In the genomic region with DNA sequence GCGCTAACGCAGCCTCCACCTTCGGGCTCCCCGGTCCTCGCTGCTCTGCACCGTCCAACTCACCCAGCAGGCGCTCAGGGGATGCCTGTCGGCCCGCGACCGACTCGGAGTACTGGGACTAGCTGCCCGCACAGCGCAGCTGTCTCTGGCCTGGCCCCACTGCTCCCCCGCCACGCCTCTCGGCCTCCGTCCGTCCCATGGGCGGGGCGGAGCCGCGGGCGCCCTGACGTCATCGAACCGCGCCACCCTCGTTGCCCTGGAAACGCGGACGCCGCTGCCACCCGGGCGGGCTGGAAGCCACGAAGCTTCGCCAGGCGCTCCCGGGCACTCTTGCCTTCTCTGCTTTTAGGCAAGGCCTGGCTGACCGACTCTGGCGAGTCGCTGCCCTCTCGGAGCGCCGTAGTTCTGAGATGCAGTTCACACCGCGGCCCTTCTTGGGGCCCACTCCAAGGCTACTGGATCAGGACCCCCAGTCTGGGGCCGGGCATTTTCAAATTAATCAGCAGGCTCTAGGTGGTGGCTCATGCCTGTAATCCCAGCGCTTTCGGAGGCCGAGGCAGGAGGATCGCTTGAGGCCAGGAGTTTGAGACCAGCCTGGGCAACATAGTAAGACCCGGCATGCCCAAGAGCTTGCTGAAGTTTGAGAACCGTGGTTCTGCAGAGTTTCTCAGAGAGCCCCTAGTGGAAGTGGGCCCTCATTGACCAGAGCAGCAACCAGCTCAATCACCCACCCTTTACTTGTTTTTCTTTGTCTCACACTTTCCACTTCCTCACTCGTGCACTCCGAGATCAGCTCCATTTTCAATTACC, we compare ENCODE assay signal across 9 cellular contexts. TPM values are rescaled to one million over a fixed set of nuclear protein-coding genes. Genes with fewer than 3 reads are reported as not detected.
A peak's percentile ranks its signal among the peaks of the same experiment; 100 is the strongest.
DNase-seq lines count a peak whose midpoint lies in the region; ATAC-seq, FAIRE-seq and TF ChIP-seq lines count a peak whose summit lies in the region.
"Had no signal": no experiment of that assay in that cellular context is flagged by ENCODE, and none has a peak within 500 bp of the region (broad histone marks: within the 10 kb centered on the region; RNA-seq: fewer than 3 reads in every experiment).

No MANE protein-coding gene starts in this region.

- no peaks in the 10 kb centered on the region for H4K20me1 ChIP-seq in HepG2 (ENCODE audit: insufficient read depth, low read length)

- H3K9me3 Mint-ChIP-seq in activated CD4-positive, alpha-beta T cell treated with anti-CD3 and anti-CD28 coated beads, Interleukin-2, amount 10 ng/mL, durations not matched to agents 7 days and 5 days, result no peaks in the 10 kb centered on the region

- POLR2A ChIA-PET in activated CD4-positive, alpha-beta T cell treated with anti-CD3 and anti-CD28 coated beads, Interleukin-2, amount 10 ng/mL, durations not matched to agents 7 days and 5 days (lab: Charles Lee), result interaction anchor here (0.6 kb wide), 1 partner anchor 9 kb away, joined by 4 read pairs; no protein-coding TSS in a partner anchor
- POLR2A ChIA-PET in HepG2 (lab: Yijun Ruan, JAX), result interaction anchor here (0.7 to 2.9 kb wide), 3 partner anchors 10 to 161 kb away, joined by 3 to 30 read pairs (median 3); partner anchors contain the start of genes ACOX3 and TRMT44

- no peaks in the 10 kb centered on the region for H3K9me3 ChIP-seq in HepG2 (ENCODE audit: low read length)

- no peaks in the 10 kb centered on the region for H3K79me2 ChIP-seq in HepG2 (ENCODE audit: insufficient read depth, low read length)

- no peak for TF ChIP-seq RAD21 in HepG2 (CRISPR knock-in tag; IDR thresholded peaks at IDR 0.05)

- peak overlapping the region; percentile 67 for H3K27ac ChIP-seq in C4-2B
- peak overlapping the region; percentile 70 for H3K27ac ChIP-seq in HepG2 (ENCODE audit: extremely low read length, insufficient read depth, low read length)

- TF ChIP-seq EP300 in HepG2 (IDR thresholded peaks at IDR 0.05; ENCODE audit: low read depth in 2 of 2, low read length in 2 of 2) (no peak), HepG2 (CRISPR knock-in tag; IDR thresholded peaks at IDR 0.05; ENCODE audit: borderline replicate concordance) (peak; percentile 22; the same call in 1 of the 2 replicates)

- H3K4me2 ChIP-seq in HepG2 (ENCODE audit: low read depth, low read length), result peak overlapping the region; percentile 99

- ATAC-seq in GM19328 (IDR thresholded peaks at IDR 0.05; ENCODE audit: unreplicated experiment) (peak; percentile 88), HG03460 (IDR thresholded peaks at IDR 0.05; ENCODE audit: unreplicated experiment) (peak; percentile 93), HepG2 (peak; percentile 97)

- peak; percentile 81 to 85 for TF ChIP-seq POLR2A in HepG2 (IDR thresholded peaks at IDR 0.05; ENCODE audit: insufficient read depth in 1 of 2, low read depth in 2 of 2, low read length in 2 of 2)

- WGBS in HepG2 (ENCODE audit: low lambda C conversion rate), result 5% methylated on average over 8 of the region's 56 CpGs

- peak; percentile 51 for TF ChIP-seq CTCF in C4-2B (conservative IDR thresholded peaks at IDR 0.05)
- no peak for TF ChIP-seq CTCF in HepG2 (CRISPR knock-in tag; IDR thresholded peaks at IDR 0.05)

- peak overlapping the region; percentile 92 for H3K4me3 Mint-ChIP-seq in activated CD4-positive, alpha-beta T cell treated with anti-CD3 and anti-CD28 coated beads, Interleukin-2, amount 10 ng/mL, durations not matched to agents 7 days and 5 days

- peaks cover 26% of the 10 kb centered on the region for H3K4me1 Mint-ChIP-seq in activated CD4-positive, alpha-beta T cell treated with anti-CD3 and anti-CD28 coated beads, Interleukin-2, amount 10 ng/mL, durations not matched to agents 7 days and 5 days

- peak overlapping the region; percentile 79 for H3K9ac ChIP-seq in HepG2 (ENCODE audit: insufficient read depth, low read depth, low read length)

- H3K36me3 ChIP-seq in HepG2 (replicated peaks in 1 of 2; ENCODE audit: control insufficient read depth in 1 of 2, insufficient read depth in 2 of 2, low read length in 2 of 2), result no peaks in the 10 kb centered on the region

- no TSS peak for BruUV-seq in HepG2 (replicated peaks; lab: Mats Ljungman, UMichigan)

- H3K36me3 Mint-ChIP-seq in activated CD4-positive, alpha-beta T cell treated with anti-CD3 and anti-CD28 coated beads, Interleukin-2, amount 10 ng/mL, durations not matched to agents 7 days and 5 days (ENCODE audit: low read depth), result no peaks in the 10 kb centered on the region

- peak overlapping the region; percentile 87 for H3K27ac Mint-ChIP-seq in activated CD4-positive, alpha-beta T cell treated with anti-CD3 and anti-CD28 coated beads, Interleukin-2, amount 10 ng/mL, durations not matched to agents 7 days and 5 days

- H3K4me3 ChIP-seq in HepG2 (replicated peaks in 1 of 3; ENCODE audit: insufficient read depth in 1 of 3, low read depth in 2 of 3, low read length in 3 of 3), result peak overlapping the region; percentile 77 to 91 (median 79)

- FAIRE-seq in HepG2 (lab: Jason Lieb, UNC), result peak; percentile 42
- FAIRE-seq: islet of Langerhans had no signal

- in situ Hi-C loops in HepG2 (cut with HindIII; ENCODE audit: extremely low pct_ligation_motif_present, low pct_unique_long_range_greater_than_20kb), result no loop called here

- CTCF ChIA-PET in activated CD4-positive, alpha-beta T cell treated with anti-CD3 and anti-CD28 coated beads, Interleukin-2, amount 10 ng/mL, durations not matched to agents 7 days and 5 days (lab: Charles Lee), result interaction anchor here (0.6 to 1.2 kb wide), 8 partner anchors 8 to 276 kb away, joined by 3 to 6 read pairs (median 3); no protein-coding TSS in a partner anchor
- CTCF ChIA-PET in HepG2 (lab: Yijun Ruan, JAX; ENCODE audit: low intra/inter-chr PET ratio, low total read pairs), result no interaction called here

- no peaks in the 10 kb centered on the region for H3K27me3 Mint-ChIP-seq in activated CD4-positive, alpha-beta T cell treated with anti-CD3 and anti-CD28 coated beads, Interleukin-2, amount 10 ng/mL, durations not matched to agents 7 days and 5 days

- H3K4me1 ChIP-seq in HepG2 (ENCODE audit: insufficient read depth, low read length), result peaks cover 15% of the 10 kb centered on the region

- no peaks in the 10 kb centered on the region; a peak in 1 of 5 replicates for H3K27me3 ChIP-seq in HepG2 (ENCODE audit: control insufficient read depth in 1 of 2, insufficient read depth in 2 of 2, low read length in 2 of 2)

- H2AFZ ChIP-seq in HepG2 (ENCODE audit: low read length), result no peak overlapping the region

- DNase-seq in NCI-H526 (lab: John Stamatoyannopoulos, UW) (peak; percentile 59 to 90), cortex of kidney (lab: John Stamatoyannopoulos, UW) (peak; percentile 54), HepG2 (ENCODE audit: low spot score) (peak; percentile 67)
- peak; percentile 86 for DNase-seq in activated CD4-positive, alpha-beta T cell treated with anti-CD3 and anti-CD28 coated beads, Interleukin-2, amount 10 ng/mL, durations not matched to agents 7 days and 5 days
- DNase-seq in stimulated activated CD4-positive, alpha-beta T cell treated with anti-CD3 and anti-CD28 coated beads, Interleukin-4, amount 100 ng/mL, for 1 hour, result peak; percentile 91

- intact Hi-C loops in HepG2 (cut with micrococcal nuclease; ENCODE audit: unreplicated experiment), result no loop called here

RNA-seq across cellular contexts. Expression of gene ACOX3, which starts 12.0 kb away (rescaled TPM):
- 10 to 100 TPM; 13.8 to 15.4 TPM for total RNA-seq in activated CD4-positive, alpha-beta T cell treated with anti-CD3 and anti-CD28 coated beads, Interleukin-2, amount 10 ng/mL, durations not matched to agents 7 days and 5 days
- total RNA-seq in HepG2 (2016; rRNA removed; fragmentation: Illumina TruSeq; extraction: Trizol), result 17.0 and 17.8 TPM in 2 replicates
- 1.8 and 2.6 TPM in 2 replicates for total RNA-seq in HepG2 (2016; cell fraction: cytosol; rRNA removed; fragmentation: Illumina TruSeq; extraction: Trizol; ENCODE audit: low read depth)
- total RNA-seq in HepG2 (2016; cell fraction: insoluble cytoplasmic fraction; rRNA removed; fragmentation: Illumina TruSeq; extraction: Trizol), result 17.4 and 17.6 TPM in 2 replicates
- 3.3 and 3.5 TPM in 2 replicates for total RNA-seq in HepG2 (2016; cell fraction: membrane; rRNA removed; fragmentation: Illumina TruSeq; extraction: Trizol)
- total RNA-seq in HepG2 (2016; cell fraction: nucleus; rRNA removed; fragmentation: Illumina TruSeq; extraction: Trizol), result 11.7 and 13.5 TPM in 2 replicates
- 4.2 and 5.8 TPM in 2 replicates for polyA plus RNA-seq in HepG2 (2011; rRNA removed)
- polyA plus RNA-seq in HepG2 (2011; cell fraction: cytosol; rRNA removed), result 4.2 and 5.6 TPM in 2 replicates
- polyA plus RNA-seq in HepG2 (2011; cell fraction: nucleus; rRNA removed), result 14.4 TPM in 2 replicates
- 9.4 and 11.1 TPM in 2 replicates for polyA plus RNA-seq in HepG2 (2012)
- 0.98 and 1.3 TPM in 2 replicates for polyA plus RNA-seq in HepG2 (2016; cell fraction: cytosol; fragmentation: Illumina TruSeq; extraction: Trizol; ENCODE audit: low read depth)
- polyA plus RNA-seq in HepG2 (2016; cell fraction: insoluble cytoplasmic fraction; fragmentation: Illumina TruSeq; extraction: Trizol; ENCODE audit: low read depth), result 12.5 and 15.9 TPM in 2 replicates
- 1.2 and 1.9 TPM in 2 replicates for polyA plus RNA-seq in HepG2 (2016; cell fraction: membrane; fragmentation: Illumina TruSeq; extraction: Trizol; ENCODE audit: low read depth)
- polyA plus RNA-seq in HepG2 (2016; cell fraction: nucleus; fragmentation: Illumina TruSeq; extraction: Trizol; ENCODE audit: insufficient read depth, low read depth), result 12.6 and 13.3 TPM in 2 replicates
- 3.1 and 10.1 TPM in 2 replicates for polyA minus RNA-seq in HepG2 (2011; rRNA and poly(A)+ RNA removed; ENCODE audit: low replicate concordance)
- polyA minus RNA-seq in HepG2 (2011; cell fraction: cytosol; rRNA and poly(A)+ RNA removed), result 4.0 and 5.3 TPM in 2 replicates
- polyA minus RNA-seq in HepG2 (2011; cell fraction: nucleus; rRNA and poly(A)+ RNA removed), result 8.6 and 9.6 TPM in 2 replicates

RNA-seq across cellular contexts. Expression of gene TRMT44, which starts 12.1 kb away (rescaled TPM):
- total RNA-seq in activated CD4-positive, alpha-beta T cell treated with anti-CD3 and anti-CD28 coated beads, Interleukin-2, amount 10 ng/mL, durations not matched to agents 7 days and 5 days, result 10 to 100 TPM; 17.5 to 21.4 TPM
- total RNA-seq in HepG2 (2016; rRNA removed; fragmentation: Illumina TruSeq; extraction: Trizol), result 6.5 and 8.6 TPM in 2 replicates
- 1.1 TPM in 2 replicates for total RNA-seq in HepG2 (2016; cell fraction: cytosol; rRNA removed; fragmentation: Illumina TruSeq; extraction: Trizol; ENCODE audit: low read depth)
- 5.5 and 9.7 TPM in 2 replicates for total RNA-seq in HepG2 (2016; cell fraction: insoluble cytoplasmic fraction; rRNA removed; fragmentation: Illumina TruSeq; extraction: Trizol)
- total RNA-seq in HepG2 (2016; cell fraction: membrane; rRNA removed; fragmentation: Illumina TruSeq; extraction: Trizol), result 2.7 and 2.8 TPM in 2 replicates
- total RNA-seq in HepG2 (2016; cell fraction: nucleus; rRNA removed; fragmentation: Illumina TruSeq; extraction: Trizol), result 16.9 and 20.1 TPM in 2 replicates
- polyA plus RNA-seq in HepG2 (2011; rRNA removed), result 5.8 and 6.9 TPM in 2 replicates
- 3.1 and 4.4 TPM in 2 replicates for polyA plus RNA-seq in HepG2 (2011; cell fraction: cytosol; rRNA removed)
- 24.7 and 30.2 TPM in 2 replicates for polyA plus RNA-seq in HepG2 (2011; cell fraction: nucleus; rRNA removed)
- polyA plus RNA-seq in HepG2 (2012), result 5.0 and 5.9 TPM in 2 replicates
- 0.79 and 1.0 TPM in 2 replicates for polyA plus RNA-seq in HepG2 (2016; cell fraction: cytosol; fragmentation: Illumina TruSeq; extraction: Trizol; ENCODE audit: low read depth)
- polyA plus RNA-seq in HepG2 (2016; cell fraction: insoluble cytoplasmic fraction; fragmentation: Illumina TruSeq; extraction: Trizol; ENCODE audit: low read depth), result 4.4 and 6.5 TPM in 2 replicates
- polyA plus RNA-seq in HepG2 (2016; cell fraction: membrane; fragmentation: Illumina TruSeq; extraction: Trizol; ENCODE audit: low read depth), result 1.4 TPM in 2 replicates
- polyA plus RNA-seq in HepG2 (2016; cell fraction: nucleus; fragmentation: Illumina TruSeq; extraction: Trizol; ENCODE audit: insufficient read depth, low read depth), result 15.4 and 17.7 TPM in 2 replicates
- 15.4 and 22.2 TPM in 2 replicates for polyA minus RNA-seq in HepG2 (2011; rRNA and poly(A)+ RNA removed; ENCODE audit: low replicate concordance)
- 4.7 and 5.7 TPM in 2 replicates for polyA minus RNA-seq in HepG2 (2011; cell fraction: cytosol; rRNA and poly(A)+ RNA removed)
- 38.8 and 41.1 TPM in 2 replicates for polyA minus RNA-seq in HepG2 (2011; cell fraction: nucleus; rRNA and poly(A)+ RNA removed)

Comparison
In these comparisons a context has a peak if more than half of its experiments do, and no peak if none do; other contexts are left out.
1. Peak in every context shown above with its lines: DNase-seq, ATAC-seq, H3K4me3 ChIP-seq and H3K27ac ChIP-seq.